Comparison of ENCODE assay signal across 18 cellular contexts in the genomic region with DNA sequence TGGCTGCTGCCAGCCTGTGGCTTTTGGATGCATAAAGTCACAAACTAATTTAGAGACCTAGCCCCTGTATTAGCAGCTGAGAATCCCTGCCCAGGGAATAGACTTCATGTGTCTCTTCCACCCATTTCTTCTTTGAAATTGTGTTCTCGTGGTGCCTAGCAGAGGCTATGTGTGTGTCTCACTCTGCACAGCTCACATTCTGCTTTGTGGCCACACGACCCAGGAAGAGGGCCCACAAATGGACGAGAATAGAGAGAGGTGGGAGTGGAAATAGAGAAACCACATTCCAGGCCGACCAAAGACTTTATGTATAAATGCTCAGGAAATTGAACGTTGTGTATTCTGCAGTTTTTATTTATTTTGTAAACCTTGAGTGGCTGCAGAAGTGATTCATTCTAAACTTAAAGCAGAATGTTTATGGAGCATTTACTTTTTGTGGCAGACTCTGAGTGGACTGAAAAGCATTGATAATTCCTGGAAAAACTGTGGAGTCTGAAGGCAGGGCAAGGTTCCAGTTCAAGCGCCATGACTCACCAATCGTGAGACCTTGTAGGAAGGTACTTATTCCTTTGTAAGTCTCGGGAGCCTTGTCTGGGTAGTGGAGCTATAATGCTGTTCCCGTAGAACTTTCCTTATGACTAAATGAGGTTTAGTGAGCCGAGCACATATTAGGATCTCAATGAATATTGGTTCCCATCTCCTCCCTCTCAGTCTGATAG. TPM values are rescaled to one million over a fixed set of nuclear protein-coding genes. Genes with fewer than 3 reads are reported as not detected.
A peak's percentile ranks its signal among the peaks of the same experiment; 100 is the strongest.
DNase-seq lines count a peak whose midpoint lies in the region; ATAC-seq and TF ChIP-seq lines count a peak whose summit lies in the region.
"Had no signal": no experiment of that assay in that cellular context is flagged by ENCODE, and none has a peak within 500 bp of the region (broad histone marks: within the 10 kb centered on the region; RNA-seq: fewer than 3 reads in every experiment).

No MANE protein-coding gene starts in this region.

- no peak for TF ChIP-seq POLR2A in transverse colon (IDR thresholded peaks at IDR 0.05)

- H3K36me3 ChIP-seq in heart right ventricle (no peaks in the 10 kb centered on the region), transverse colon (no peaks in the 10 kb centered on the region)
- H3K36me3 ChIP-seq: pancreas, uterus had no signal

- TF ChIP-seq EP300 in transverse colon (IDR thresholded peaks at IDR 0.05; ENCODE audit: low read depth), result no peak

- 45 to 51% methylated on average over 10 of the region's 10 CpGs for WGBS in heart right ventricle, 2 donors
- 59 to 61% methylated on average over 3 to 10 of the region's 10 CpGs for WGBS in transverse colon (ENCODE audit: low coverage in 1 of 2), 2 donors

- no peak for DNase-seq in heart right ventricle
- DNase-seq in left cardiac atrium, result no peak
- DNase-seq in astrocyte of the cerebellum (ENCODE audit: low read depth), result peak; percentile 59
- DNase-seq in kidney tubule cell (ENCODE audit: low spot score), result peak; percentile 39
- no peak for DNase-seq in transverse colon
- DNase-seq in amygdala (lab: John Stamatoyannopoulos, UW), result no peak
- DNase-seq in UCSD-AML1 (lab: John Stamatoyannopoulos, UW; ENCODE audit: unreplicated experiment), result no peak
- no peak for DNase-seq in DMS 273 (lab: John Stamatoyannopoulos, UW; ENCODE audit: unreplicated experiment)
- DNase-seq: activated gamma-delta T cell; CD8-positive, alpha-beta T cell; effector memory CD4-positive, alpha-beta T cell; foreskin keratinocyte; NCI-H1092 treated with DMSO at 0.1 percent for 48 hours; NCI-H2171; pancreas; stimulated activated naive B cell treated with anti-CD40 and anti-IgM and Interleukin-4, amounts not matched to agents 10 μg/mL and 1 μg/mL and 100 μg/mL, for 72 hours; uterus had no signal

- peaks cover 0 to 70% (median 5%) of the 10 kb centered on the region in 9 donors for H3K4me1 ChIP-seq in heart right ventricle
- H3K4me1 ChIP-seq in transverse colon, result peaks cover 0 to 39% (median 14%) of the 10 kb centered on the region in 4 donors
- H3K4me1 ChIP-seq: uterus had no signal

- peaks cover 0 to 13% (median 0%) of the 10 kb centered on the region in 7 donors for H3K27me3 ChIP-seq in heart right ventricle
- no peaks in the 10 kb centered on the region for H3K27me3 ChIP-seq in transverse colon
- H3K27me3 ChIP-seq: foreskin keratinocyte, pancreas, uterus had no signal

- intact Hi-C loops in heart right ventricle (cut with DNase I), result no loop called here
- intact Hi-C loops in left cardiac atrium (cut with DNase I), result no loop called here
- intact Hi-C loops in transverse colon (cut with DNase I; ENCODE audit: low total_unique reads), result no loop called here

- no peaks in the 10 kb centered on the region for H3K9me3 ChIP-seq in heart right ventricle
- H3K9me3 ChIP-seq in transverse colon, result no peaks in the 10 kb centered on the region
- H3K9me3 ChIP-seq: pancreas, uterus had no signal

- in situ Hi-C loops in astrocyte of the cerebellum (cut with HindIII; ENCODE audit: low sequenced_read_pairs) (no loop called here), transverse colon (cut with MboI; ENCODE audit: low pct_ligation_motif_present in 1 of 4, low pct_unique_long_range_greater_than_20kb in 1 of 4, low sequenced_read_pairs in 3 of 4) (loop anchor here in 1 of 4 donors (10.0 kb wide), 1 partner anchor 66 kb away; no protein-coding TSS in a partner anchor)

- ATAC-seq in heart right ventricle (no peak), left cardiac atrium (no peak)
- ATAC-seq: CD8-positive, alpha-beta T cell; foreskin keratinocyte; stimulated activated naive B cell treated with anti-CD40 and anti-IgM and Interleukin-4, amounts not matched to agents 10 μg/mL and 1 μg/mL and 100 μg/mL, for 72 hours had no signal

- TF ChIP-seq CTCF in heart right ventricle (IDR thresholded peaks at IDR 0.05) (no peak), astrocyte of the cerebellum (IDR thresholded peaks at IDR 0.05; ENCODE audit: low read depth, low read length, missing control alignments) (no peak), transverse colon (IDR thresholded peaks at IDR 0.05) (no peak)

- peak overlapping the region in 8 of 10 donors; percentile 1 to 88 (median 78) for H3K27ac ChIP-seq in heart right ventricle
- H3K27ac ChIP-seq in transverse colon, result peak overlapping the region in 3 of 4 donors; percentile 2 to 78 (median 65)
- H3K27ac ChIP-seq: foreskin keratinocyte, pancreas, RWPE1, uterus had no signal

- H3K4me3 ChIP-seq in heart right ventricle (no peak overlapping the region), astrocyte of the cerebellum (ENCODE audit: low read depth, low read length) (no peak overlapping the region), transverse colon (no peak overlapping the region)
- H3K4me3 ChIP-seq: pancreas, uterus had no signal

RNA-seq across cellular contexts. Expression of gene B4GALNT3, which starts 9.1 kb away (rescaled TPM):
- total RNA-seq in heart right ventricle (10 to 100 TPM; 19.6 to 53.5 (median 36.5) TPM), left cardiac atrium (10 to 100 TPM; 20.9 to 22.1 TPM), transverse colon (100 to 1,000 TPM in 1 of 4 donors, 10 to 100 TPM in 3; 49.8 to 166 (median 93.4) TPM)
- 10 to 100 TPM; 14.1 to 58.7 TPM for polyA plus RNA-seq in heart right ventricle

Comparison
In these comparisons a context has a peak if more than half of its experiments do, and no peak if none do; other contexts are left out.
1. DNase-seq: peak in astrocyte of the cerebellum (single experiment) and kidney tubule cell (single experiment); none in heart right ventricle (0 of 2), left cardiac atrium (single experiment), transverse colon (single experiment), amygdala (0 of 56), UCSD-AML1 (single experiment) and DMS 273 (single experiment).